ENCODE assay signal across 8 cellular contexts in genomic region chr21:43362928-43363314, GRCh38.
DNase-seq lines count a peak whose midpoint lies in the region; ATAC-seq and TF ChIP-seq lines count a peak whose summit lies in the region.

No MANE protein-coding gene starts in this region.

- in situ Hi-C loops in transverse colon (cut with MboI; ENCODE audit: low pct_ligation_motif_present in 1 of 4, low pct_unique_long_range_greater_than_20kb in 1 of 4, low sequenced_read_pairs in 3 of 4) = no loop called here

- H3K36me3 ChIP-seq in right atrium auricular region = no peaks in the 10 kb centered on the region
- no peaks in the 10 kb centered on the region for H3K36me3 ChIP-seq in right lobe of liver
- no peaks in the 10 kb centered on the region for H3K36me3 ChIP-seq in transverse colon

- H3K27me3 ChIP-seq in right atrium auricular region = no peaks in the 10 kb centered on the region
- H3K27me3 ChIP-seq in right lobe of liver = no peaks in the 10 kb centered on the region
- no peaks in the 10 kb centered on the region for H3K27me3 ChIP-seq in transverse colon

- no peak overlapping the region for H3K4me3 Mint-ChIP-seq in activated T-helper 2 cell treated with anti-CD3 and anti-CD28 coated beads, Interferon-gamma antibody, Interleukin-2, Interleukin-4, amounts not matched to agents 10 μg/mL and 5 μg/mL and 100 μg/mL, durations not matched to agents 14 hours and 24 hours and 36 hours (ENCODE audit: low read depth)

- H3K9me3 ChIP-seq in right atrium auricular region = no peaks in the 10 kb centered on the region
- no peaks in the 10 kb centered on the region for H3K9me3 ChIP-seq in right lobe of liver
- no peaks in the 10 kb centered on the region for H3K9me3 ChIP-seq in transverse colon

- TF ChIP-seq POLR2A in right lobe of liver (IDR thresholded peaks at IDR 0.05) = no peak
- no peak for TF ChIP-seq POLR2A in transverse colon (IDR thresholded peaks at IDR 0.05)

- peaks cover 21% of the 10 kb centered on the region for H3K4me1 Mint-ChIP-seq in activated T-helper 2 cell treated with anti-CD3 and anti-CD28 coated beads, Interferon-gamma antibody, Interleukin-2, Interleukin-4, amounts not matched to agents 10 μg/mL and 5 μg/mL and 100 μg/mL, durations not matched to agents 14 hours and 24 hours and 36 hours (ENCODE audit: low read depth)

- H3K9me3 Mint-ChIP-seq in activated T-helper 2 cell treated with anti-CD3 and anti-CD28 coated beads, Interferon-gamma antibody, Interleukin-2, Interleukin-4, amounts not matched to agents 10 μg/mL and 5 μg/mL and 100 μg/mL, durations not matched to agents 14 hours and 24 hours and 36 hours = no peaks in the 10 kb centered on the region

- H3K4me1 ChIP-seq in right atrium auricular region (peaks cover 0 to 28% of the 10 kb centered on the region in 2 donors), right lobe of liver (no peaks in the 10 kb centered on the region), transverse colon (peaks cover 0 to 15% (median 6%) of the 10 kb centered on the region in 4 donors)

- DNase-seq in right atrium auricular region (ENCODE audit: low spot score) (no peak), cardiac septum (ENCODE audit: low spot score) (no peak), right lobe of liver (peak in 1 of 3 donors; percentile 7), transverse colon (peak; percentile 59), NOMO-1 treated with dmso at 0.1 percent for 144 hours (lab: John Stamatoyannopoulos, UW; ENCODE audit: unreplicated experiment) (no peak), AG08395 (ENCODE audit: low spot score) (no peak), NCI-H1092 treated with DMSO at 0.1 percent for 48 hours (lab: John Stamatoyannopoulos, UW) (no peak)
- no peak for DNase-seq in activated T-helper 2 cell treated with anti-CD3 and anti-CD28 coated beads, Interferon-gamma antibody, Interleukin-2, Interleukin-4, amounts not matched to agents 10 μg/mL and 5 μg/mL and 100 μg/mL, durations not matched to agents 14 hours and 24 hours and 36 hours (ENCODE audit: low spot score)

- H3K27ac Mint-ChIP-seq in activated T-helper 2 cell treated with anti-CD3 and anti-CD28 coated beads, Interferon-gamma antibody, Interleukin-2, Interleukin-4, amounts not matched to agents 10 μg/mL and 5 μg/mL and 100 μg/mL, durations not matched to agents 14 hours and 24 hours and 36 hours = peak overlapping the region; percentile 77

- TF ChIP-seq EP300 in transverse colon (IDR thresholded peaks at IDR 0.05; ENCODE audit: low read depth) = no peak

- no peak for ATAC-seq in right lobe of liver

- no peaks in the 10 kb centered on the region for H3K36me3 Mint-ChIP-seq in activated T-helper 2 cell treated with anti-CD3 and anti-CD28 coated beads, Interferon-gamma antibody, Interleukin-2, Interleukin-4, amounts not matched to agents 10 μg/mL and 5 μg/mL and 100 μg/mL, durations not matched to agents 14 hours and 24 hours and 36 hours (ENCODE audit: low read depth)

- peaks cover 4% of the 10 kb centered on the region for H3K27me3 Mint-ChIP-seq in activated T-helper 2 cell treated with anti-CD3 and anti-CD28 coated beads, Interferon-gamma antibody, Interleukin-2, Interleukin-4, amounts not matched to agents 10 μg/mL and 5 μg/mL and 100 μg/mL, durations not matched to agents 14 hours and 24 hours and 36 hours (ENCODE audit: low read depth)

- 92% methylated on average over 6 of the region's 12 CpGs for WGBS in right lobe of liver (ENCODE audit: insufficient coverage, low coverage, low lambda C conversion rate, missing lambda C conversion rate)
- 89 to 90% methylated on average over 4 to 12 of the region's 12 CpGs for WGBS in transverse colon (ENCODE audit: low coverage in 1 of 2), 2 donors

- H3K4me3 ChIP-seq in right atrium auricular region = no peak overlapping the region
- no peak overlapping the region for H3K4me3 ChIP-seq in right lobe of liver
- H3K4me3 ChIP-seq in transverse colon = no peak overlapping the region

- TF ChIP-seq CTCF in right atrium auricular region (IDR thresholded peaks at IDR 0.05) (no peak), right lobe of liver (IDR thresholded peaks at IDR 0.05) (no peak), transverse colon (IDR thresholded peaks at IDR 0.05) (no peak)

- H3K27ac ChIP-seq in right atrium auricular region = peak overlapping the region; percentile 84 to 86
- peak overlapping the region; percentile 3 to 91 (median 78) for H3K27ac ChIP-seq in right lobe of liver
- H3K27ac ChIP-seq in transverse colon = peak overlapping the region; percentile 80 to 86 (median 83)

- intact Hi-C loops in cardiac septum (cut with DNase I) = no loop called here
- intact Hi-C loops in activated T-helper 2 cell treated with anti-CD3 and anti-CD28 coated beads, Interferon-gamma antibody, Interleukin-2, Interleukin-4, amounts not matched to agents 10 μg/mL and 5 μg/mL and 100 μg/mL, durations not matched to agents 14 hours and 24 hours and 36 hours (cut with micrococcal nuclease) = no loop called here
- intact Hi-C loops in right lobe of liver (cut with DNase I) = no loop called here
- intact Hi-C loops in transverse colon (cut with DNase I; ENCODE audit: low total_unique reads) = no loop called here
